22 cellular contexts compared by ENCODE assay signal in the genomic region with DNA sequence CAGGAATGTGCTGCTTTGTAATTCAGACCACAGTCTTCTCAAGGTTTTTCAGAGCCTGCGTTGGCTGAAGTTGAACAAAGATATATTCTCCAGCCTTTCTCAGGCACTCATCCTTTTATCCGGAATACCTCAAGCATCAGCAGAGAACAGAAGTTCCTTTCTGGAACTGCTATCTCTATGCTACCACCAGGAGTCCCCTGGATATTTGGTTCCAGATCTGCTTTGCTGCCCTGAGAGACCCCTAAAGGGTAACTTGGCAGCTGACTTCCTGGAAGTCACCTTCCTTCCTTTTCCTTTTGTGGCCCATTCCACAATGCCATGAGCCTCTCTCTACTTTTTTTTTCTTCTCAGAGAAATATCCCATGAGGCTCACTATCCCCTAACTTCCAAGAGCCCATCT.
A peak's percentile ranks its signal among the peaks of the same experiment; 100 is the strongest.
DNase-seq lines count a peak whose midpoint lies in the region; FAIRE-seq and TF ChIP-seq lines count a peak whose summit lies in the region.
"Had no signal": no experiment of that assay in that cellular context is flagged by ENCODE, and none has a peak within 500 bp of the region (broad histone marks: within the 10 kb centered on the region; RNA-seq: fewer than 3 reads in every experiment).

No MANE protein-coding gene starts in this region.

- H3K36me3 ChIP-seq in H7 (replicated peaks; ENCODE audit: control insufficient read depth, insufficient read depth, low read length), result no peaks in the 10 kb centered on the region
- no peaks in the 10 kb centered on the region for H3K36me3 ChIP-seq in astrocyte (ENCODE audit: insufficient read depth, low read length)
- H3K36me3 ChIP-seq: breast epithelium, HAP-1, SJCRH30 had no signal

- H3K4me1 Mint-ChIP-seq in astrocyte (ENCODE audit: low read depth, unreplicated experiment), result no peaks in the 10 kb centered on the region
- H3K4me1 Mint-ChIP-seq: T-cell had no signal

- H3K9me3 Mint-ChIP-seq in astrocyte (ENCODE audit: unreplicated experiment), result no peaks in the 10 kb centered on the region
- H3K9me3 Mint-ChIP-seq: activated T-helper 1 cell treated with anti-CD3 and anti-CD28 coated beads, Interleukin-12 subunit alpha, Interleukin-12 subunit beta, Interleukin-2, Interleukin-4 antibody, amounts not matched to agents 30 ng/mL and 10 ng/mL and 1 ng/mL, durations not matched to agents 14 hours and 24 hours and 36 hours had no signal

- H3K27ac Mint-ChIP-seq in astrocyte (ENCODE audit: unreplicated experiment), result no peak overlapping the region
- H3K27ac Mint-ChIP-seq: activated T-helper 1 cell treated with anti-CD3 and anti-CD28 coated beads, Interleukin-12 subunit alpha, Interleukin-12 subunit beta, Interleukin-2, Interleukin-4 antibody, amounts not matched to agents 30 ng/mL and 10 ng/mL and 1 ng/mL, durations not matched to agents 14 hours and 24 hours and 36 hours; T-cell had no signal

- H3K4me3 Mint-ChIP-seq in astrocyte (ENCODE audit: unreplicated experiment), result no peak overlapping the region
- H3K4me3 Mint-ChIP-seq: activated T-helper 1 cell treated with anti-CD3 and anti-CD28 coated beads, Interleukin-12 subunit alpha, Interleukin-12 subunit beta, Interleukin-2, Interleukin-4 antibody, amounts not matched to agents 30 ng/mL and 10 ng/mL and 1 ng/mL, durations not matched to agents 14 hours and 24 hours and 36 hours; T-cell had no signal

- no peaks in the 10 kb centered on the region for H3K36me3 Mint-ChIP-seq in astrocyte (ENCODE audit: low read depth, unreplicated experiment)
- H3K36me3 Mint-ChIP-seq: T-cell had no signal

- no peaks in the 10 kb centered on the region for H4K20me1 ChIP-seq in astrocyte (ENCODE audit: insufficient read depth, low read length)

- peak; percentile 5 for DNase-seq in H7
- peak; percentile 14 for DNase-seq in astrocyte (ENCODE audit: low read depth)
- no peak for DNase-seq in foreskin fibroblast
- no peak for DNase-seq in retinal pigment epithelial cell (ENCODE audit: low read depth)
- DNase-seq in NK-92 (lab: John Stamatoyannopoulos, UW; ENCODE audit: unreplicated experiment), result no peak
- no peak for DNase-seq in NCI-H128 (lab: John Stamatoyannopoulos, UW; ENCODE audit: unreplicated experiment)
- DNase-seq in cardiac septum (ENCODE audit: low spot score), result no peak
- DNase-seq: activated CD4-positive, alpha-beta T cell treated with anti-CD3 and anti-CD28 coated beads for 48 hours; foreskin keratinocyte; hippocampal formation; kidney glomerular epithelial cell; NCI-H1105; NCI-H2029 treated with DMSO at 0.1 percent for 48 hours; NCI-H345; occipital lobe; stimulated activated CD4-positive, alpha-beta T cell treated with anti-CD3 and anti-CD28 coated beads, Interleukin-4, amount 100 ng/mL, for 4 hours; stimulated activated naive CD8-positive, alpha-beta T cell treated with anti-CD3 and anti-CD28 coated beads, Interleukin-15, Interleukin-2, amounts not matched to agents 100 U/mL and 50 U/mL, for 24 hours; T-cell had no signal

- H2AFZ ChIP-seq in astrocyte (ENCODE audit: low read depth, low read length), result no peak overlapping the region

- H3K27me3 Mint-ChIP-seq in astrocyte (ENCODE audit: low read depth, unreplicated experiment), result no peaks in the 10 kb centered on the region
- H3K27me3 Mint-ChIP-seq: T-cell had no signal

- no peak overlapping the region for H3K9ac ChIP-seq in astrocyte (ENCODE audit: low read length)

- intact Hi-C loops in cardiac septum (cut with DNase I), result no loop called here

- no peaks in the 10 kb centered on the region for H3K9me3 ChIP-seq in astrocyte (ENCODE audit: insufficient read depth, low read depth, low read length)
- H3K9me3 ChIP-seq: breast epithelium, HAP-1, SJCRH30 had no signal

- no peaks in the 10 kb centered on the region for H3K79me2 ChIP-seq in astrocyte (ENCODE audit: insufficient read depth, low read length)

- no peak overlapping the region for H3K4me2 ChIP-seq in astrocyte (ENCODE audit: low read length)

- TF ChIP-seq CTCF in astrocyte (IDR thresholded peaks at IDR 0.05; ENCODE audit: insufficient read depth, low read depth, low read length) (peak; percentile 5), foreskin fibroblast (IDR thresholded peaks at IDR 0.05; ENCODE audit: low read depth, low read length) (peak; percentile 3), retinal pigment epithelial cell (conservative IDR thresholded peaks at IDR 0.05; ENCODE audit: low read depth, low read length) (peak; percentile 25)

- H3K27me3 ChIP-seq in H7 (ENCODE audit: control insufficient read depth, insufficient read depth, low read length), result no peaks in the 10 kb centered on the region
- no peaks in the 10 kb centered on the region for H3K27me3 ChIP-seq in astrocyte (ENCODE audit: insufficient read depth, low read length)
- H3K27me3 ChIP-seq: breast epithelium, foreskin keratinocyte, SJCRH30 had no signal

- H3K27ac ChIP-seq in astrocyte (ENCODE audit: low read depth, low read length), result no peak overlapping the region
- H3K27ac ChIP-seq: breast epithelium, foreskin keratinocyte, SJCRH30 had no signal

- no peaks in the 10 kb centered on the region for H3K4me1 ChIP-seq in astrocyte (ENCODE audit: insufficient read depth, low read length)
- H3K4me1 ChIP-seq: breast epithelium, foreskin keratinocyte, HAP-1, SJCRH30 had no signal

- no peak for FAIRE-seq in astrocyte (lab: Jason Lieb, UNC)

- H3K4me3 ChIP-seq in H7 (ENCODE audit: insufficient read depth, low read depth, low read length) (no peak overlapping the region), astrocyte (ENCODE audit: insufficient read depth, low read depth, low read length) (no peak overlapping the region), foreskin fibroblast (ENCODE audit: low read depth in 1 of 2, low read length in 2 of 2) (no peak overlapping the region), retinal pigment epithelial cell (ENCODE audit: low read length) (no peak overlapping the region)
- H3K4me3 ChIP-seq: breast epithelium, HAP-1, SJCRH30 had no signal

Comparison
In these comparisons a context has a peak if more than half of its experiments do, and no peak if none do; other contexts are left out.
1. DNase-seq: peak in H7 (single experiment) and astrocyte (single experiment); none in foreskin fibroblast (0 of 2), retinal pigment epithelial cell (single experiment), NK-92 (single experiment), NCI-H128 (single experiment) and cardiac septum (single experiment).
2. Peak in every context shown above with its lines, with median percentiles within 50 percentile points of each other: CTCF ChIP-seq.